ENCODE assay signal across 7 cellular contexts in the genomic region with DNA sequence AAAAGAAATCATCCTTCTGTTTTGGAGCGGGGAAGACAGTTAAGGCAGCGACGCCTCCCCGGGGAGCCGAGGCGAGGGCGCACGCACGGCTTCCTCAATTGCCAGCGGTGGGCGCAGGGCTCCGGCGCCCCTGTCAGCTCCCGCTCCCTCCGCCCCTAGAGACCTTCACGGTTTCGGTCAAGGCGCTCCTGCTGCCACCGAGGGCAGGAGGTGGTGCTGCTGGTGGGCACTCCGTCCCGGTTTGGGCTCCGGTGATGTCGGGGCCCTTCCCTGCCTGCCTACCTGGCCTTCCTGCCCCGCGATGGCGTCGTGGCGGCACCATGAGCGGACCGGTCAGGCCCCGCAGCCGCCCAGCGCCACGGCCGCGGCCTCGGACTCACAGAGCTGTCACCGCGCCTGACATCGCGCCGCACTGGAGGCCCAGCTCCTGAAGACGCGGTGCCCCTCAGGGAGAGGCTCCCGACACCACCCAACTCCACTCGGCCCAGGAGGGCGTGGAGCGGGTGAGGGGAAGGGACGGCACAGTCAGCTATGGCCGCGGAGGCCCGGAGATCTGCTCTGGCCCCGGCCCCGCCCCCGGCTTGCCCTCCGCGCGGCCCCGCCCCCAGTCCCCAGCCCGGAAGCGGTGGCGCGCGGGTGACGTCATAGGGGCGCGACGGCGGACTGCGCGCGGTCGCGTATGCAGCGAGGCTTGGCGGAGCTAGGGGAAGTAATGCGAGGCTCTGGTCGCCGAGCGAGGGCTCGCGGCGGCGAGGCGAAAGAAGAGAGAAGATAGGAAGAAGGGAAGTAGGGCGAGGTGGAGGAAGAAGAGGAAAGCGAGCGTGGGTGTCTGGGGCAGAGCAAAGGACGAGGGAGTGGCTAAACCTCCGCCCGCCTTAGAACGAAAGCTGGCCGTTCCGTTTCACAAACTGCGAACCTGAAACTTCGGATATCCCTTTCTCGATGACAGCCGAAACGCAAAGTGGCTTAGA. TPM values are rescaled to one million over a fixed set of nuclear protein-coding genes. Genes with fewer than 3 reads are reported as not detected.
DNase-seq lines count a peak whose midpoint lies in the region; ATAC-seq and TF ChIP-seq lines count a peak whose summit lies in the region.

A gene with protein sequence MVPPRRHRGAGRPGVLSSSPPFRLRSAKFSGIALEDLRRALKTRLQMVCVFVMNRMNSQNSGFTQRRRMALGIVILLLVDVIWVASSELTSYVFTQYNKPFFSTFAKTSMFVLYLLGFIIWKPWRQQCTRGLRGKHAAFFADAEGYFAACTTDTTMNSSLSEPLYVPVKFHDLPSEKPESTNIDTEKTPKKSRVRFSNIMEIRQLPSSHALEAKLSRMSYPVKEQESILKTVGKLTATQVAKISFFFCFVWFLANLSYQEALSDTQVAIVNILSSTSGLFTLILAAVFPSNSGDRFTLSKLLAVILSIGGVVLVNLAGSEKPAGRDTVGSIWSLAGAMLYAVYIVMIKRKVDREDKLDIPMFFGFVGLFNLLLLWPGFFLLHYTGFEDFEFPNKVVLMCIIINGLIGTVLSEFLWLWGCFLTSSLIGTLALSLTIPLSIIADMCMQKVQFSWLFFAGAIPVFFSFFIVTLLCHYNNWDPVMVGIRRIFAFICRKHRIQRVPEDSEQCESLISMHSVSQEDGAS (minus strand): TSS at position 555 of the 971 bp plus-strand sequence. CDS start 233 bp downstream, at position 322.

- peaks cover 12% of the 10 kb centered on the region for H3K4me1 ChIP-seq in hepatocyte (ENCODE audit: insufficient read depth)

- no peaks in the 10 kb centered on the region for H3K36me3 ChIP-seq in hepatocyte (replicated peaks; ENCODE audit: insufficient read depth, low read depth)

- under 1% methylated on average over 77 of the region's 99 CpGs for WGBS in hepatocyte (ENCODE audit: low lambda C conversion rate, missing lambda C conversion rate)

- peak within 1 kb of the TSS; percentile 86 for H3K4me2 ChIP-seq in hepatocyte

- H3K9me3 ChIP-seq in hepatocyte (ENCODE audit: low read depth), result no peaks in the 10 kb centered on the region

- H2AFZ ChIP-seq in hepatocyte, result peak within 1 kb of the TSS; percentile 82

- H3K9me2 ChIP-seq in hepatocyte (replicated peaks; ENCODE audit: insufficient read depth), result no peaks in the 10 kb centered on the region

- H3K27me3 ChIP-seq in hepatocyte, result no peaks in the 10 kb centered on the region

- peaks cover 46% of the 10 kb centered on the region for H3K79me2 ChIP-seq in hepatocyte

- ATAC-seq in GM18519 (IDR thresholded peaks at IDR 0.05; ENCODE audit: low FRiP score, unreplicated experiment) (peak; percentile 77), HG03045 (IDR thresholded peaks at IDR 0.05; ENCODE audit: unreplicated experiment) (peak; percentile 91)

- peak within 1 kb of the TSS; percentile 97 for H3K27ac ChIP-seq in hepatocyte

- TF ChIP-seq CTCF in hepatocyte (IDR thresholded peaks at IDR 0.05; ENCODE audit: poor library complexity) (no peak), retinal pigment epithelial cell (conservative IDR thresholded peaks at IDR 0.05; ENCODE audit: low read depth, low read length) (no peak)

- H3K4me3 ChIP-seq in hepatocyte (peak within 1 kb of the TSS; percentile 84), retinal pigment epithelial cell (ENCODE audit: low read length) (peak within 1 kb of the TSS; percentile 62)

- DNase-seq in NCI-H2081 treated with DMSO at 0.1 percent for 48 hours (lab: John Stamatoyannopoulos, UW), result peak; percentile 61
- peak; percentile 90 for DNase-seq in T1000 (lab: John Stamatoyannopoulos, UW)
- peak; percentile 98 for DNase-seq in astrocyte of the hippocampus (ENCODE audit: low read depth, low spot score)
- peak; percentile 97 for DNase-seq in hepatocyte (ENCODE audit: low spot score)
- DNase-seq in retinal pigment epithelial cell (ENCODE audit: low read depth), result peak; percentile 56

- peaks cover 9% of the 10 kb centered on the region for H4K20me1 ChIP-seq in hepatocyte (ENCODE audit: insufficient read depth, poor library complexity, severe bottlenecking)

RNA-seq across cellular contexts. Expression of the gene that starts here (rescaled TPM):
- total RNA-seq in hepatocyte, result 132 and 145 TPM in 2 replicates
- 67.5 and 69.4 TPM in 2 replicates for polyA plus RNA-seq in hepatocyte

Comparison
In these comparisons a context has a peak if more than half of its experiments do, and no peak if none do; other contexts are left out.
1. Peak in every context shown above with its lines: DNase-seq, ATAC-seq, H3K4me3 ChIP-seq and H3K27ac ChIP-seq.